20 cellular contexts compared by ENCODE assay signal in the genomic region with DNA sequence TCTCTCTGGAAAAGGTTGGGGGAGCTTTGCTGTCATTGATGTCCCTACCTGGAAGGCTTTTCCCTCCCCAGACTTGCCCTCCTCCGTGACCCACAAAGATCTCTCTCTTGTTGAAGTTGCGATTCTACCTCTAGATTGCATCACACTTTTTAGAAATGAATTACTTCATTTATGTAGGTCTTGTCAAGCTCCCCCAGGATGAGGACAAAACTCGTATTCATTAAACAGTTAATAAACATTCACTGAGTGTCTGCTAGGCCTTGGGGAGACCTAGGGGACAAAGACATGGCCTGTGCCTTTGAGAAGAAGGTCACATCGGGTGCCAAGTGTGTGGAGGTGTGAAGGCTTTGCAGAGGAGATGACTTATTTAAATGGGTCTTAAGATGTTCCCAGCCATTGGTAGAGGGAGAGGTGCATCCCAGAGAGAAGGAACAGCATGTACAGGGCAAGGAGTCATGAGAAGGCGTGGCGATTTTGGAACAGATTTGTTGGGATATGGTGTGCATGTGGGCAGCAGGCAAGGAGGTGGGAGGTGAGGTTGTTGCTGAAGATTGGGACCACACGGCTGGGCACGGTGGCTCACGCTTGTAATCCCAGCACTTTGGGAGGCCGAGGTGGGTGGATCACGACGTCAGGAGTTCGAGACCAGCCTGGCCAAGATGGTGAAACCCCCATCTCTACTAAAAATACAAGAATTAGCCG. TPM values are rescaled to one million over a fixed set of nuclear protein-coding genes. Genes with fewer than 3 reads are reported as not detected.
A peak's percentile ranks its signal among the peaks of the same experiment; 100 is the strongest.
DNase-seq lines count a peak whose midpoint lies in the region; ATAC-seq and TF ChIP-seq lines count a peak whose summit lies in the region.
"Had no signal": no experiment of that assay in that cellular context is flagged by ENCODE, and none has a peak within 500 bp of the region (broad histone marks: within the 10 kb centered on the region; RNA-seq: fewer than 3 reads in every experiment).

No MANE protein-coding gene starts in this region.

- H3K4me1 ChIP-seq in breast epithelium (no peaks in the 10 kb centered on the region), Panc1 (ENCODE audit: control insufficient read depth, insufficient read depth, low read length) (peaks cover 58% of the 10 kb centered on the region), trophoblast cell (ENCODE audit: control insufficient read depth in 1 of 2, insufficient read depth in 2 of 2, low read length in 2 of 2) (peaks cover 10 to 15% of the 10 kb centered on the region in 2 experiments)
- H3K4me1 ChIP-seq: uterus had no signal

- no peaks in the 10 kb centered on the region for H3K36me3 Mint-ChIP-seq in MCF 10A (ENCODE audit: insufficient read depth, unreplicated experiment)
- H3K36me3 Mint-ChIP-seq in effector memory CD8-positive, alpha-beta T cell (ENCODE audit: insufficient read depth): no peaks in the 10 kb centered on the region
- H3K36me3 Mint-ChIP-seq: activated naive CD8-positive, alpha-beta T cell treated with anti-CD3 and anti-CD28 coated beads, Interleukin-2, amount 10 ng/mL, durations not matched to agents 7 days and 5 days had no signal

- H2BK12ac ChIP-seq in trophoblast cell (ENCODE audit: low read length): no peak overlapping the region

- H3K4me1 Mint-ChIP-seq in MCF 10A (ENCODE audit: insufficient read depth, unreplicated experiment): peaks cover 50% of the 10 kb centered on the region
- H3K4me1 Mint-ChIP-seq in effector memory CD8-positive, alpha-beta T cell (ENCODE audit: low read depth in 2 of 2): peaks cover 16 to 19% of the 10 kb centered on the region in 2 donors

- no TSS peak for BruUV-seq in MCF 10A (replicated peaks; lab: Mats Ljungman, UMichigan)
- no TSS peak for BruUV-seq in Panc1 (replicated peaks; lab: Mats Ljungman, UMichigan)

- no peak overlapping the region for H3K4ac ChIP-seq in trophoblast cell (ENCODE audit: low read depth, low read length)

- no peak overlapping the region for H2AK5ac ChIP-seq in trophoblast cell (ENCODE audit: low read length)

- POLR2A ChIA-PET in MCF 10A (lab: Yijun Ruan, JAX): interaction anchor here (0.6 to 3.7 kb wide), 4 partner anchors 10 to 196 kb away, joined by 3 to 28 read pairs (median 4); a partner anchor contains a TSS
- POLR2A ChIA-PET in Panc1 (lab: Charles Lee): no interaction called here

- intact Hi-C loops in MCF 10A (cut with micrococcal nuclease): no loop called here
- intact Hi-C loops in breast epithelium (cut with DNase I; ENCODE audit: low total_unique reads): no loop called here
- intact Hi-C loops in Panc1 (cut with micrococcal nuclease; ENCODE audit: unreplicated experiment): no loop called here

- no peak overlapping the region for H2BK5ac ChIP-seq in trophoblast cell (ENCODE audit: low read depth, low read length, poor library complexity)

- H3K9me3 Mint-ChIP-seq in MCF 10A (ENCODE audit: unreplicated experiment): no peaks in the 10 kb centered on the region
- H3K9me3 Mint-ChIP-seq in effector memory CD8-positive, alpha-beta T cell: no peaks in the 10 kb centered on the region
- H3K9me3 Mint-ChIP-seq: activated naive CD8-positive, alpha-beta T cell treated with anti-CD3 and anti-CD28 coated beads, Interleukin-2, amount 10 ng/mL, durations not matched to agents 7 days and 5 days had no signal

- TF ChIP-seq POLR2A in breast epithelium (IDR thresholded peaks at IDR 0.05): no peak

- H3K23ac ChIP-seq in trophoblast cell (ENCODE audit: low read length): no peak overlapping the region

- DNase-seq in MCF 10A (ENCODE audit: unreplicated experiment) (peak; percentile 47), breast epithelium (ENCODE audit: low spot score in 2 of 2) (no peak), Panc1 (ENCODE audit: low read depth, low spot score) (no peak), GM19240 (ENCODE audit: insufficient read length, low spot score) (no peak), NCI-H748 treated with DMSO at 0.1 percent for 48 hours (lab: John Stamatoyannopoulos, UW) (no peak), trophoblast cell (no peak)
- no peak for DNase-seq in effector memory CD8-positive, alpha-beta T cell
- DNase-seq: activated naive CD8-positive, alpha-beta T cell treated with anti-CD3 and anti-CD28 coated beads, Interleukin-2, amount 10 ng/mL, durations not matched to agents 7 days and 5 days; EL; heart left ventricle; Kasumi-1; left cardiac atrium; NCI-H187; NCI-H2171 treated with DMSO at 0.1 percent for 48 hours; NCI-H526 treated with DMSO at 0.1 percent for 48 hours; uterus had no signal

- H3K36me3 ChIP-seq in breast epithelium (no peaks in the 10 kb centered on the region), Panc1 (ENCODE audit: control insufficient read depth, insufficient read depth, low read length) (no peaks in the 10 kb centered on the region), trophoblast cell (ENCODE audit: control insufficient read depth in 1 of 2, insufficient read depth in 2 of 2, low read length in 2 of 2) (no peaks in the 10 kb centered on the region)
- H3K36me3 ChIP-seq: heart left ventricle, suprapubic skin, uterus had no signal

- H3K4me3 ChIP-seq in breast epithelium (no peak overlapping the region), Panc1 (ENCODE audit: low read depth in 2 of 2, low read length in 2 of 2) (no peak overlapping the region), trophoblast cell (ENCODE audit: low read depth, low read length) (no peak overlapping the region)
- H3K4me3 ChIP-seq: heart left ventricle, suprapubic skin, uterus had no signal

- TF ChIP-seq CTCF in MCF 10A (IDR thresholded peaks at IDR 0.05; ENCODE audit: unreplicated experiment) (no peak), breast epithelium (IDR thresholded peaks at IDR 0.05) (no peak), Panc1 (IDR thresholded peaks at IDR 0.05) (no peak)

- no peak overlapping the region for H2BK120ac ChIP-seq in trophoblast cell (ENCODE audit: insufficient read depth, low read length, poor library complexity)

- no peak overlapping the region for H3K14ac ChIP-seq in trophoblast cell (ENCODE audit: low read length)

- no peaks in the 10 kb centered on the region for H3K79me1 ChIP-seq in trophoblast cell (ENCODE audit: low read length)

- no peak overlapping the region for H3K9ac ChIP-seq in trophoblast cell (ENCODE audit: low read length)

- H4K8ac ChIP-seq in trophoblast cell (ENCODE audit: low read depth, low read length): no peak overlapping the region

- no peak for ATAC-seq in Panc1
- no peak for ATAC-seq in effector memory CD8-positive, alpha-beta T cell (replicated peaks)
- ATAC-seq: heart left ventricle, left cardiac atrium, SK-N-SH treated with all-trans-retinoic acid at 6 μM for 48 hours had no signal

- H3K9me3 ChIP-seq in breast epithelium (no peaks in the 10 kb centered on the region), Panc1 (ENCODE audit: control insufficient read depth, insufficient read depth, low read depth, low read length) (no peaks in the 10 kb centered on the region), trophoblast cell (ENCODE audit: insufficient read depth, low read depth, low read length) (peaks cover 3% of the 10 kb centered on the region)
- H3K9me3 ChIP-seq: heart left ventricle, suprapubic skin, uterus had no signal

- H4K91ac ChIP-seq in trophoblast cell (ENCODE audit: low read depth, low read length): no peak overlapping the region

- peak overlapping the region; percentile 57 for H3K4me3 Mint-ChIP-seq in MCF 10A (ENCODE audit: unreplicated experiment)
- peak overlapping the region; percentile 21 to 47 for H3K4me3 Mint-ChIP-seq in effector memory CD8-positive, alpha-beta T cell
- H3K4me3 Mint-ChIP-seq: activated naive CD8-positive, alpha-beta T cell treated with anti-CD3 and anti-CD28 coated beads, Interleukin-2, amount 10 ng/mL, durations not matched to agents 7 days and 5 days had no signal

- CTCF ChIA-PET in MCF 10A (lab: Yijun Ruan, JAX): interaction anchor here (0.5 to 0.6 kb wide), 2 partner anchors 497 to 734 kb away, joined by 3 read pairs; no protein-coding TSS in a partner anchor
- CTCF ChIA-PET in Panc1 (lab: Charles Lee): no interaction called here

- H4K12ac ChIP-seq in trophoblast cell (ENCODE audit: low read depth, low read length): no peak overlapping the region

- peaks cover 2% of the 10 kb centered on the region for H3K79me2 ChIP-seq in trophoblast cell (ENCODE audit: control insufficient read depth, insufficient read depth, low read length, poor library complexity)

- H3K27me3 Mint-ChIP-seq in MCF 10A (ENCODE audit: insufficient read depth, unreplicated experiment): no peaks in the 10 kb centered on the region
- H3K27me3 Mint-ChIP-seq in effector memory CD8-positive, alpha-beta T cell: no peaks in the 10 kb centered on the region

- H3K27ac ChIP-seq in breast epithelium (no peak overlapping the region), Panc1 (ENCODE audit: low read length) (peak overlapping the region; percentile 86), temporal lobe (ENCODE audit: low read depth, low read length) (peak overlapping the region; percentile 98), trophoblast cell (ENCODE audit: low read depth, low read length) (no peak overlapping the region)
- H3K27ac ChIP-seq: C4-2B, suprapubic skin had no signal

- no peak overlapping the region for H2AFZ ChIP-seq in trophoblast cell (ENCODE audit: insufficient read depth, low read length, poor library complexity)

- no CpG with 5 or more reads among the region's 14 CpGs for WGBS in trophoblast cell (ENCODE audit: extremely low coverage, insufficient coverage, insufficient read length)

- no peak overlapping the region for H3K18ac ChIP-seq in trophoblast cell (ENCODE audit: low read length)

- in situ Hi-C loops in Panc1 (cut with HindIII; ENCODE audit: low pct_unique_long_range_greater_than_20kb, low sequenced_read_pairs): no loop called here

- no peak overlapping the region for H3K4me2 ChIP-seq in trophoblast cell (ENCODE audit: low read length)

- H3K27me3 ChIP-seq in breast epithelium (no peaks in the 10 kb centered on the region), Panc1 (ENCODE audit: control insufficient read depth, insufficient read depth, low read length) (no peaks in the 10 kb centered on the region), trophoblast cell (ENCODE audit: insufficient read depth, low read length) (no peaks in the 10 kb centered on the region)
- H3K27me3 ChIP-seq: heart left ventricle, suprapubic skin, uterus had no signal

- H3K27ac Mint-ChIP-seq in MCF 10A (ENCODE audit: low read depth, unreplicated experiment): peak overlapping the region; percentile 76
- peak overlapping the region in 1 of 2 donors; percentile 5 for H3K27ac Mint-ChIP-seq in effector memory CD8-positive, alpha-beta T cell
- H3K27ac Mint-ChIP-seq: activated naive CD8-positive, alpha-beta T cell treated with anti-CD3 and anti-CD28 coated beads, Interleukin-2, amount 10 ng/mL, durations not matched to agents 7 days and 5 days had no signal

RNA-seq across cellular contexts. Expression of a gene that starts 9.8 kb away (rescaled TPM):
- 239 TPM in 2 replicates for total RNA-seq in MCF 10A (2022)
- 100 to 1,000 TPM; 176 to 226 (median 186) TPM for total RNA-seq in breast epithelium
- 683 TPM for total RNA-seq in Panc1 (2021; ENCODE audit: unreplicated experiment)
- 719 TPM for polyA plus RNA-seq in Panc1 (2012; ENCODE audit: insufficient read length)
- total RNA-seq in temporal lobe: 517 TPM
- 327 and 332 TPM in 2 replicates for polyA plus RNA-seq in trophoblast cell (2013)

Comparison
In these comparisons a context has a peak if more than half of its experiments do, and no peak if none do; other contexts are left out.
1. H3K27ac ChIP-seq: peak in Panc1 (single experiment) and temporal lobe (single experiment); none in breast epithelium (0 of 2) and trophoblast cell (single experiment).